8 cellular contexts compared by ENCODE assay signal in the genomic region with DNA sequence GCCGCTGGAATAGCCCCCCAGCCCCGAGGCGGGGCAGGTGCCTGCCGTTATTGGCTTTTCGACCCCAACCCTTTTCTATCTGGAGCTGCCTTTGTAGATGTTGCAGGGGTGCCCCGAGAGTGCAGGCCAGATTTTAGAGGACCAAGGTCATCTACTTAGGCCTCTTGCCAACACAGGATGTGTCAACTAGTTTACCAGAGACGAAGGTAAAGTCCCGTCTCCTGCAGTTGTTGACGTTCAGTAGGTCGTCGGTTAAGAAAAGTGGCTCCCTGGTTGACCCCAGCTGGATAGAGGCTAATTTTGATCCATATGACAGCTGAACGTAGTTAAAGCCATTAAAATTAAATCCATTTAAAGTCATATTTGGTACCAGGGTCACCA. TPM values are rescaled to one million over a fixed set of nuclear protein-coding genes. Genes with fewer than 3 reads are reported as not detected.
DNase-seq lines count a peak whose midpoint lies in the region; ATAC-seq and TF ChIP-seq lines count a peak whose summit lies in the region.

No MANE protein-coding gene starts in this region.

- H4K12ac ChIP-seq in trophoblast cell (ENCODE audit: low read depth, low read length): peak overlapping the region; percentile 45

- TF ChIP-seq CTCF in GM13976 (IDR thresholded peaks at IDR 0.05; ENCODE audit: borderline replicate concordance, control extremely low read depth, extremely low read depth, insufficient read depth, missing control alignments) (no peak), WI38 (IDR thresholded peaks at IDR 0.05; ENCODE audit: low read depth, low read length) (no peak), foreskin keratinocyte (conservative IDR thresholded peaks at IDR 0.05) (no peak)

- in situ Hi-C loops in ACHN (cut with HindIII; ENCODE audit: low pct_ligation_motif_present, low pct_unique_long_range_greater_than_20kb, low sequenced_read_pairs) (no loop called here), GM13976 (cut with MboI; ENCODE audit: low sequenced_read_pairs, unreplicated experiment) (loop anchor here (25.0 kb wide), 1 partner anchor 477 kb away; a partner anchor contains a TSS)

- H3K9me3 ChIP-seq in trophoblast cell (ENCODE audit: insufficient read depth, low read depth, low read length): no peaks in the 10 kb centered on the region

- no peak overlapping the region for H2BK120ac ChIP-seq in trophoblast cell (ENCODE audit: insufficient read depth, low read length, poor library complexity)

- H3K4ac ChIP-seq in trophoblast cell (ENCODE audit: low read depth, low read length): peak overlapping the region; percentile 34

- peaks cover 17% of the 10 kb centered on the region for H3K79me2 ChIP-seq in trophoblast cell (ENCODE audit: control insufficient read depth, insufficient read depth, low read length, poor library complexity)

- peak overlapping the region; percentile 64 for H2AFZ ChIP-seq in trophoblast cell (ENCODE audit: insufficient read depth, low read length, poor library complexity)

- H3K36me3 ChIP-seq in trophoblast cell (ENCODE audit: control insufficient read depth in 1 of 2, insufficient read depth in 2 of 2, low read length in 2 of 2): no peaks in the 10 kb centered on the region

- H3K4me1 ChIP-seq in foreskin keratinocyte: peaks cover 14% of the 10 kb centered on the region
- H3K4me1 ChIP-seq in trophoblast cell (ENCODE audit: control insufficient read depth in 1 of 2, insufficient read depth in 2 of 2, low read length in 2 of 2): no peaks in the 10 kb centered on the region

- H2BK12ac ChIP-seq in trophoblast cell (ENCODE audit: low read length): no peak overlapping the region

- no peaks in the 10 kb centered on the region for H3K27me3 ChIP-seq in foreskin keratinocyte
- H3K27me3 ChIP-seq in trophoblast cell (ENCODE audit: insufficient read depth, low read length): no peaks in the 10 kb centered on the region

- H3K18ac ChIP-seq in trophoblast cell (ENCODE audit: low read length): peak overlapping the region; percentile 35

- H3K9ac ChIP-seq in trophoblast cell (ENCODE audit: low read length): peak overlapping the region; percentile 71

- DNase-seq in ACHN (peak; percentile 26), GM13976 (ENCODE audit: low spot score) (peak; percentile 25), foreskin keratinocyte (peak; percentile 22 to 48), trophoblast cell (no peak), midbrain (lab: John Stamatoyannopoulos, UW) (no peak), superior temporal gyrus (ENCODE audit: extremely low spot score) (no peak)

- peak overlapping the region; percentile 80 for H4K91ac ChIP-seq in trophoblast cell (ENCODE audit: low read depth, low read length)

- ATAC-seq in HG03139 (IDR thresholded peaks at IDR 0.05; ENCODE audit: unreplicated experiment) (peak; percentile 6), foreskin keratinocyte (peak; percentile 0)

- no peak overlapping the region for H3K23ac ChIP-seq in trophoblast cell (ENCODE audit: low read length)

- peak overlapping the region; percentile 84 for H3K14ac ChIP-seq in trophoblast cell (ENCODE audit: low read length)

- WGBS in trophoblast cell (ENCODE audit: extremely low coverage, insufficient coverage, insufficient read length): no CpG with 5 or more reads among the region's 12 CpGs

- H2AK5ac ChIP-seq in trophoblast cell (ENCODE audit: low read length): no peak overlapping the region

- H2BK5ac ChIP-seq in trophoblast cell (ENCODE audit: low read depth, low read length, poor library complexity): no peak overlapping the region

- H3K4me3 ChIP-seq in WI38 (ENCODE audit: low read depth, low read length): peak overlapping the region; percentile 92
- peak overlapping the region; percentile 70 for H3K4me3 ChIP-seq in trophoblast cell (ENCODE audit: low read depth, low read length)

- peak overlapping the region; percentile 87 for H4K8ac ChIP-seq in trophoblast cell (ENCODE audit: low read depth, low read length)

- peak overlapping the region; percentile 83 for H3K27ac ChIP-seq in foreskin keratinocyte
- peak overlapping the region; percentile 76 for H3K27ac ChIP-seq in trophoblast cell (ENCODE audit: low read depth, low read length)

- peak overlapping the region; percentile 91 for H3K4me2 ChIP-seq in trophoblast cell (ENCODE audit: low read length)

- H3K79me1 ChIP-seq in trophoblast cell (ENCODE audit: low read length): peaks cover 9% of the 10 kb centered on the region

RNA-seq across cellular contexts. Expression of a gene that starts 0.6 kb away (rescaled TPM):
- total RNA-seq in foreskin keratinocyte: 51.4 and 54.4 TPM in 2 replicates
- 13.1 and 14.5 TPM in 2 replicates for polyA plus RNA-seq in foreskin keratinocyte
- polyA plus RNA-seq in trophoblast cell (2013): 49.5 and 50.0 TPM in 2 replicates

Comparison
In these comparisons a context has a peak if more than half of its experiments do, and no peak if none do; other contexts are left out.
1. DNase-seq: peak in ACHN (single experiment), GM13976 (single experiment) and foreskin keratinocyte (2 of 2); none in trophoblast cell (0 of 2), midbrain (single experiment) and superior temporal gyrus (single experiment).